Comparison of ENCODE assay signal across 8 cellular contexts in the genomic region with DNA sequence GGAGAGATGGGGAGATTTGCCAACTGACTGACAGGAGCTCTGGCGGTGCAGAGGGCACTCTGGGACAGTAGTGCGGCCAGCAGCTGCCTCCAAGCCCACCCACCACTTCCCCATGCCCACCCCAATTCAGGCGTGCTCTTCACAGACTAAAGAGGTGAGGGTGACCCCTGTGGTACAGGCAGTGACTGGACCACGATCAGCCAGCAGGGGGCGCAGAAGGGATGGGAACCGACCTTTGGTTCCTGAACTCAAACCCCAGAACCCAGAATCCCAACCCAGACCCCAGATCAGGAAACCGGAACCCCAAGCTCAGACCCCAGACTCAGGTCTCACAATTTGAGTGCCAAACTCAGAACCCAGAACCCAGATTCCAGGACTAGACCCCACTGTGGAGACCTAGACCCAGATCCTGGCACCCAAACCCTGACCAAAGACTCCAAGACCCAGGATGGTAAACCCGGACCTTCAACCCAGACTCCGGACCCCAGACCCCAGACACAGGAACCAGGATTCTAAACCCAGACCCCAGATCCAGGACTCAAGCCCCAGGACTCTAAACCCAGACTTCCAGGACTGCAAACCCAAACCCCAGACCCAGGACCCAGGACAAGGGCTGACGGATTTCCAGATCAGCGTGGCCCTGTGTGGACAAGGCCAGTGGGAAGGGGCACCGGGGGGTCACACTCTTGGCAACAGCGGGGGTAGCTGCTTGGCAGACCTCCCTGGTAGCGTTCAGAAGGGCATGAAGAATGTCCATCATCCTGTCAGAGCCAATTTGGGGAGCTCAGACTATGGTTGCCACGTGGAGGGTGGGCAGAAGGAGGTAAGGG. TPM values are rescaled to one million over a fixed set of nuclear protein-coding genes. Genes with fewer than 3 reads are reported as not detected.
DNase-seq lines count a peak whose midpoint lies in the region; ATAC-seq lines count a peak whose summit lies in the region.

No MANE protein-coding gene starts in this region.

- POLR2A ChIA-PET in naive thymus-derived CD8-positive, alpha-beta T cell (lab: Charles Lee), result no interaction called here

- H3K4me3 Mint-ChIP-seq in naive thymus-derived CD8-positive, alpha-beta T cell, result no peak overlapping the region
- no peak overlapping the region for H3K4me3 Mint-ChIP-seq in stimulated activated effector memory CD8-positive, alpha-beta T cell treated with anti-CD3 and anti-CD28 coated beads, Interleukin-12 subunit alpha, Interleukin-12 subunit beta, amount 100 ng/mL, for 72 hours

- H3K27ac Mint-ChIP-seq in naive thymus-derived CD8-positive, alpha-beta T cell, result peak overlapping the region in 1 of 10 donors; percentile 77
- H3K27ac Mint-ChIP-seq in stimulated activated effector memory CD8-positive, alpha-beta T cell treated with anti-CD3 and anti-CD28 coated beads, Interleukin-12 subunit alpha, Interleukin-12 subunit beta, amount 100 ng/mL, for 72 hours, result no peak overlapping the region

- peaks cover 0 to 2% (median 0%) of the 10 kb centered on the region in 4 donors for H3K4me1 Mint-ChIP-seq in naive thymus-derived CD8-positive, alpha-beta T cell
- peaks cover 12% of the 10 kb centered on the region for H3K4me1 Mint-ChIP-seq in stimulated activated effector memory CD8-positive, alpha-beta T cell treated with anti-CD3 and anti-CD28 coated beads, Interleukin-12 subunit alpha, Interleukin-12 subunit beta, amount 100 ng/mL, for 72 hours

- no peaks in the 10 kb centered on the region for H3K9me3 Mint-ChIP-seq in naive thymus-derived CD8-positive, alpha-beta T cell
- H3K9me3 Mint-ChIP-seq in stimulated activated effector memory CD8-positive, alpha-beta T cell treated with anti-CD3 and anti-CD28 coated beads, Interleukin-12 subunit alpha, Interleukin-12 subunit beta, amount 100 ng/mL, for 72 hours, result no peaks in the 10 kb centered on the region

- H3K27me3 Mint-ChIP-seq in naive thymus-derived CD8-positive, alpha-beta T cell, result peaks cover 1 to 10% (median 2%) of the 10 kb centered on the region in 5 donors

- ATAC-seq in naive thymus-derived CD8-positive, alpha-beta T cell, result peak; percentile 68 to 86
- peak; percentile 59 for ATAC-seq in stimulated activated effector memory CD8-positive, alpha-beta T cell treated with anti-CD3 and anti-CD28 coated beads, Interleukin-12 subunit alpha, Interleukin-12 subunit beta, amount 100 ng/mL, for 72 hours
- no peak for ATAC-seq in GM18519 (IDR thresholded peaks at IDR 0.05; ENCODE audit: low FRiP score, unreplicated experiment)

- H3K36me3 Mint-ChIP-seq in naive thymus-derived CD8-positive, alpha-beta T cell, result no peaks in the 10 kb centered on the region
- H3K36me3 Mint-ChIP-seq in stimulated activated effector memory CD8-positive, alpha-beta T cell treated with anti-CD3 and anti-CD28 coated beads, Interleukin-12 subunit alpha, Interleukin-12 subunit beta, amount 100 ng/mL, for 72 hours, result no peaks in the 10 kb centered on the region

- DNase-seq in NCI-H146 (lab: John Stamatoyannopoulos, UW), result peak; percentile 19
- no peak for DNase-seq in NCI-H146 treated with DMSO at 0.1 percent for 48 hours (lab: John Stamatoyannopoulos, UW; ENCODE audit: unreplicated experiment)
- peak; percentile 28 for DNase-seq in NCI-H2029 treated with DMSO at 0.1 percent for 48 hours (lab: John Stamatoyannopoulos, UW)
- DNase-seq in activated CD8-positive, alpha-beta memory T cell treated with anti-CD3 and anti-CD28 coated beads, Interleukin-2, amount 50 U/mL, for 4 hours, result peak; percentile 89
- peak; percentile 57 for DNase-seq in epidermal melanocyte (ENCODE audit: insufficient read length, low spot score)
- peak; percentile 45 to 89 (median 74) for DNase-seq in naive thymus-derived CD8-positive, alpha-beta T cell
- peak; percentile 79 to 89 for DNase-seq in stimulated activated effector memory CD8-positive, alpha-beta T cell treated with anti-CD3 and anti-CD28 coated beads, Interleukin-12 subunit alpha, Interleukin-12 subunit beta, amount 100 ng/mL, for 72 hours (ENCODE audit: low spot score in 2 of 2)

RNA-seq across cellular contexts. Expression of gene MYL3, which starts 3.7 kb away (rescaled TPM):
- total RNA-seq in naive thymus-derived CD8-positive, alpha-beta T cell, result not detected
- polyA plus RNA-seq in naive thymus-derived CD8-positive, alpha-beta T cell, result not detected

RNA-seq across cellular contexts. Expression of gene PTH1R, which starts 10.6 kb away (rescaled TPM):
- not detected for total RNA-seq in naive thymus-derived CD8-positive, alpha-beta T cell
- not detected for polyA plus RNA-seq in naive thymus-derived CD8-positive, alpha-beta T cell
